Comparison of ENCODE assay signal across 16 cellular contexts in the genomic region with DNA sequence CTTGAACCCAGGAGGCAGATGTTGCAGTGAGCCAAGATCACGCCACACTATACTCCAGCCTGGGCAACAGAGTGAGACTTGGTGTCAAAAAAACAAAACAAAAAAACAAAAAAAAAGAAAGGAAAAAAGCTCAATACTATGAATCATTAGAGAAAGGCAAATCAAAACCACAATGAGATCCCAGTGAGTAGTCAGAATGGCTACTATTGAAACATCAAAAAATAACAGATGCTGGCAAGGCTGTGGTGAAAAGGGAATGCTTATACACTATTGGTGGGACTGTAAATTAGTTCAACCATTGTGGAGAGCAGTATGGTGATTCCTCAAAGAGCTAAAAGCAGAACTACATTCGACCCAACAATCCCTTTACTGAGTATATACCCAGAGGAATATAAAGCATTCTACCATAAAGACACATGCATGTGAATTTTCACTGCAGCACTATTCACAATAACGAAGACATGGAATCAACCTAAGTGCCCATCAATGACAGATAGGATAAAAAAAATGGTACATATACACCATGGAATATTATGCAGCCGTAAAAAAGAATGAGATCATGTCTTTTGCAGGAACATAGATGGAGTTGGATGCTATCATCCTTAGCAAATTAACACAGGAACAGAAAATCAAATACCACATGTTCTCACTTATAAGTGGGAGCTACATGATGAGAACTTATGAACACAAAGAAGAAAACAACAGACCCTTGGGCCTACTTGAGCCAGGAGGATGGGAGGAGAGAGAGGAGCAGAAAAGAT.
DNase-seq lines count a peak whose midpoint lies in the region; ATAC-seq and TF ChIP-seq lines count a peak whose summit lies in the region.
"Had no signal": no experiment of that assay in that cellular context is flagged by ENCODE, and none has a peak within 500 bp of the region (broad histone marks: within the 10 kb centered on the region; RNA-seq: fewer than 3 reads in every experiment).

No MANE protein-coding gene starts in this region.

- peaks cover 5% of the 10 kb centered on the region for H3K27me3 Mint-ChIP-seq in activated T-helper 17 cell treated with anti-CD3 and anti-CD28 coated beads, Interleukin-2, amount 50 U/mL, for 72 hours
- H3K27me3 Mint-ChIP-seq: IgD-negative memory B cell had no signal

- CTCF ChIA-PET in HEK293 (lab: Yijun Ruan, JAX): no interaction called here

- in situ Hi-C loops in brain microvascular endothelial cell (cut with HindIII; ENCODE audit: low pct_ligation_motif_present, low sequenced_read_pairs): no loop called here

- H3K27me3 ChIP-seq in brain microvascular endothelial cell (replicated peaks): no peaks in the 10 kb centered on the region

- H3K4me1 Mint-ChIP-seq in activated T-helper 17 cell treated with anti-CD3 and anti-CD28 coated beads, Interleukin-2, amount 50 U/mL, for 72 hours: peaks cover 4% of the 10 kb centered on the region
- H3K4me1 Mint-ChIP-seq: B cell had no signal

- H3K4me3 ChIP-seq in HEK293 (ENCODE audit: low read depth, low read length) (no peak overlapping the region), brain microvascular endothelial cell (ENCODE audit: low read depth, low read length) (no peak overlapping the region)
- H3K4me3 ChIP-seq: GM12878 had no signal

- TF ChIP-seq CTCF in HEK293 (tag by site-specific recombination; IDR thresholded peaks at IDR 0.05) (no peak), brain microvascular endothelial cell (IDR thresholded peaks at IDR 0.05; ENCODE audit: low read depth, low read length, missing control alignments) (no peak), GM20000 (IDR thresholded peaks at IDR 0.05; ENCODE audit: extremely low read depth, missing control alignments) (no peak)

- DNase-seq in brain microvascular endothelial cell (peak; percentile 18), kidney tubule cell (ENCODE audit: low spot score) (no peak), T-helper 1 cell (no peak), GM20000 (ENCODE audit: low spot score) (no peak), NCI-H524 treated with DMSO at 0.1 percent for 48 hours (lab: John Stamatoyannopoulos, UW) (no peak)
- DNase-seq: C1 segment of cervical spinal cord; CD4-positive, alpha-beta memory T cell; DMS79; GOT3; H9; HFFc6 had no signal

- POLR2A ChIA-PET in HEK293 (lab: Yijun Ruan, JAX): no interaction called here

- H3K36me3 ChIP-seq in HEK293 (ENCODE audit: control insufficient read depth in 2 of 2, insufficient read depth in 1 of 2, low read length in 2 of 2): no peaks in the 10 kb centered on the region
- H3K36me3 ChIP-seq in brain microvascular endothelial cell (replicated peaks): no peaks in the 10 kb centered on the region

- no peaks in the 10 kb centered on the region for H3K36me3 Mint-ChIP-seq in activated T-helper 17 cell treated with anti-CD3 and anti-CD28 coated beads, Interleukin-2, amount 50 U/mL, for 72 hours (ENCODE audit: low read depth)

- H3K9me3 ChIP-seq in HEK293 (ENCODE audit: control insufficient read depth, insufficient read depth, low read depth, low read length): no peaks in the 10 kb centered on the region

- H3K9me3 Mint-ChIP-seq in activated T-helper 17 cell treated with anti-CD3 and anti-CD28 coated beads, Interleukin-2, amount 50 U/mL, for 72 hours: peaks cover 19% of the 10 kb centered on the region
- H3K9me3 Mint-ChIP-seq: H9, HFFc6 had no signal

- H3K4me1 ChIP-seq in HEK293 (ENCODE audit: control insufficient read depth, insufficient read depth, low read length): no peaks in the 10 kb centered on the region

- H3K27ac ChIP-seq in HEK293 (ENCODE audit: extremely low read depth, low read depth, low read length): no peak overlapping the region
- H3K27ac ChIP-seq in brain microvascular endothelial cell: no peak overlapping the region

- H3K27ac Mint-ChIP-seq in activated T-helper 17 cell treated with anti-CD3 and anti-CD28 coated beads, Interleukin-2, amount 50 U/mL, for 72 hours: no peak overlapping the region
- H3K27ac Mint-ChIP-seq: B cell; CD4-positive, alpha-beta memory T cell; H9; HFFc6; IgD-negative memory B cell had no signal

- peak; percentile 14 for ATAC-seq in activated T-helper 17 cell treated with anti-CD3 and anti-CD28 coated beads, Interleukin-2, amount 50 U/mL, for 72 hours (replicated peaks)
- ATAC-seq: GM12878 had no signal

- H3K4me3 Mint-ChIP-seq in activated T-helper 17 cell treated with anti-CD3 and anti-CD28 coated beads, Interleukin-2, amount 50 U/mL, for 72 hours: no peak overlapping the region
- H3K4me3 Mint-ChIP-seq: B cell; CD4-positive, alpha-beta memory T cell; H9; HFFc6; IgD-negative memory B cell had no signal

TF ChIP-seq in HEK293, 187 proteins besides CTCF, POLR2A, EP300 and RAD21:
- peak; percentile 65 for TF ChIP-seq ZNF146 (tag by site-specific recombination; IDR thresholded peaks at IDR 0.05)
- TF ChIP-seq, protein P1, sequence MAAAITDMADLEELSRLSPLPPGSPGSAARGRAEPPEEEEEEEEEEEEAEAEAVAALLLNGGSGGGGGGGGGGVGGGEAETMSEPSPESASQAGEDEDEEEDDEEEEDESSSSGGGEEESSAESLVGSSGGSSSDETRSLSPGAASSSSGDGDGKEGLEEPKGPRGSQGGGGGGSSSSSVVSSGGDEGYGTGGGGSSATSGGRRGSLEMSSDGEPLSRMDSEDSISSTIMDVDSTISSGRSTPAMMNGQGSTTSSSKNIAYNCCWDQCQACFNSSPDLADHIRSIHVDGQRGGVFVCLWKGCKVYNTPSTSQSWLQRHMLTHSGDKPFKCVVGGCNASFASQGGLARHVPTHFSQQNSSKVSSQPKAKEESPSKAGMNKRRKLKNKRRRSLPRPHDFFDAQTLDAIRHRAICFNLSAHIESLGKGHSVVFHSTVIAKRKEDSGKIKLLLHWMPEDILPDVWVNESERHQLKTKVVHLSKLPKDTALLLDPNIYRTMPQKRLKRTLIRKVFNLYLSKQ (tag by site-specific recombination; IDR thresholded peaks at IDR 0.05; ENCODE audit: borderline replicate concordance): no peak
